In the genomic region with DNA sequence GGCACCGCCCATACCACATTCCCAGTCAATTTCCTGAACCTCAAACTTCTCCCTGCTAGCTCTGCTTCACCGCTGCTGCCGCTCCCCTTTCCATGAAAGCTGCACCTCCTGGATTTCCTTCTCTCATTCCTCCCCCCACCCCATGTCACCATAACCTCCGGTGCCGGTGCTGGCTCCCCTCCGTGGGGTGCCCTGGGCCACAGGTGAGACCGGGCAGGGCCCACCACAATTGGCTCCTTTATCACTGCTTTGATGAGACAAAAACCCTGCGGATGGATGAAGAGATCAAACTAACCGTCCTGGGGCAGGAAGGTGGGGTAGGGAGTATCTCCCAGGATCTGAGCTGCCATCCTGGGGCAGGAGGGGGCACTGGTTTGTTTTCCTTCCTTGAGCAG, we compare ENCODE assay signal across 18 cellular contexts.
DNase-seq lines count a peak whose midpoint lies in the region; ATAC-seq and TF ChIP-seq lines count a peak whose summit lies in the region.
"Had no signal": no experiment of that assay in that cellular context is flagged by ENCODE, and none has a peak within 500 bp of the region (broad histone marks: within the 10 kb centered on the region; RNA-seq: fewer than 3 reads in every experiment).

No MANE protein-coding gene starts in this region.

- H2BK5ac ChIP-seq in mesendoderm (ENCODE audit: low read length), result peak overlapping the region; percentile 56

- H2AK5ac ChIP-seq in mesendoderm (ENCODE audit: low read length), result peak overlapping the region; percentile 56

- no peak overlapping the region for H2BK15ac ChIP-seq in mesendoderm (replicated peaks; ENCODE audit: low read depth)

- dilution Hi-C loops in mammary epithelial cell (cut with HindIII; ENCODE audit: low sequenced_read_pairs), result no loop called here

- no peak for TF ChIP-seq POLR2A in breast epithelium (IDR thresholded peaks at IDR 0.05)

- no peak overlapping the region for H3K4ac ChIP-seq in mesendoderm (ENCODE audit: low read depth, low read length)

- H3K4me2 ChIP-seq in mammary epithelial cell (ENCODE audit: insufficient read depth, low read depth, low read length) (no peak overlapping the region), mesendoderm (ENCODE audit: low read length) (no peak overlapping the region)
- H3K4me2 ChIP-seq: A549, BLaER1 had no signal

- no peaks in the 10 kb centered on the region for H3K9me3 ChIP-seq in mammary epithelial cell (replicated peaks; ENCODE audit: insufficient read depth, low read length)
- no peaks in the 10 kb centered on the region for H3K9me3 ChIP-seq in breast epithelium
- H3K9me3 ChIP-seq: A549, BLaER1 had no signal

- 20% methylated on average over 3 of the region's 9 CpGs for WGBS in mammary epithelial cell (ENCODE audit: low coverage, missing lambda C conversion rate)
- no CpG with 5 or more reads among the region's 9 CpGs for WGBS in mesendoderm (ENCODE audit: extremely low coverage, insufficient coverage, low lambda C conversion rate)

- H3K4me3 ChIP-seq in mammary epithelial cell (replicated peaks in 1 of 3; ENCODE audit: insufficient read depth in 1 of 3, low read depth in 2 of 3, low read length in 3 of 3), result no peak overlapping the region
- H3K4me3 ChIP-seq in breast epithelium, result no peak overlapping the region
- H3K4me3 ChIP-seq in mesendoderm (ENCODE audit: low read length), result no peak overlapping the region
- H3K4me3 ChIP-seq: A549, BLaER1, GM12878, GM23248 had no signal

- ATAC-seq in foreskin keratinocyte (no peak), HG03108 (IDR thresholded peaks at IDR 0.05; ENCODE audit: unreplicated experiment) (no peak)
- ATAC-seq: A549, GM12878 had no signal

- CTCF ChIA-PET in mammary epithelial cell (lab: Charles Lee; ENCODE audit: low non-redundant PET), result no interaction called here

- H3K23ac ChIP-seq in mesendoderm (ENCODE audit: low read length), result no peak overlapping the region

- H3K79me2 ChIP-seq in mammary epithelial cell (ENCODE audit: insufficient read depth, low read length) (no peaks in the 10 kb centered on the region), mesendoderm (ENCODE audit: control insufficient read depth, insufficient read depth, low read length) (no peaks in the 10 kb centered on the region)

- no peak for DNase-seq in mammary epithelial cell
- DNase-seq in breast epithelium (ENCODE audit: low spot score in 2 of 2), result no peak
- no peak for DNase-seq in foreskin keratinocyte
- DNase-seq in mesendoderm, result no peak
- no peak for DNase-seq in activated T-cell treated with anti-CD3 and anti-CD28 coated beads for 4 hours
- DNase-seq in GM19238 (ENCODE audit: insufficient read length, low spot score), result no peak
- DNase-seq in T-helper 1 cell, result no peak
- DNase-seq: AML-193; CD4-positive, alpha-beta memory T cell; DMS79 treated with DMSO at 0.1 percent for 48 hours; GF-D8; GM23248; H9 had no signal

- H3K9ac ChIP-seq in mammary epithelial cell (ENCODE audit: insufficient read depth, low read length) (no peak overlapping the region), mesendoderm (ENCODE audit: low read length) (no peak overlapping the region)
- H3K9ac ChIP-seq: BLaER1, GM23248 had no signal

- H3K4me1 ChIP-seq in mammary epithelial cell (ENCODE audit: insufficient read depth, low read length) (no peaks in the 10 kb centered on the region), breast epithelium (no peaks in the 10 kb centered on the region), foreskin keratinocyte (no peaks in the 10 kb centered on the region), mesendoderm (ENCODE audit: control insufficient read depth, low read depth, low read length) (peaks cover 7% of the 10 kb centered on the region)
- H3K4me1 ChIP-seq: A549 had no signal

- H3K36me3 ChIP-seq in mammary epithelial cell (ENCODE audit: insufficient read depth, low read length) (no peaks in the 10 kb centered on the region), breast epithelium (no peaks in the 10 kb centered on the region), mesendoderm (ENCODE audit: control insufficient read depth, insufficient read depth, low read length) (no peaks in the 10 kb centered on the region)
- H3K36me3 ChIP-seq: BLaER1 had no signal

- in situ Hi-C loops in mammary epithelial cell (cut with MboI; ENCODE audit: low sequenced_read_pairs in 2 of 2), result no loop called here

- H3K18ac ChIP-seq in mesendoderm (ENCODE audit: low read length), result no peak overlapping the region

- no peak overlapping the region for H4K5ac ChIP-seq in mesendoderm (ENCODE audit: low read length)

- no TSS peak for BruUV-seq in mammary epithelial cell (replicated peaks; lab: Mats Ljungman, UMichigan)

- no peak overlapping the region for H3K27ac ChIP-seq in mammary epithelial cell (ENCODE audit: insufficient read depth, low read depth, low read length)
- H3K27ac ChIP-seq in breast epithelium, result no peak overlapping the region
- H3K27ac ChIP-seq in foreskin keratinocyte, result no peak overlapping the region
- H3K27ac ChIP-seq in mesendoderm (ENCODE audit: low read depth, low read length), result no peak overlapping the region
- H3K27ac ChIP-seq: 22Rv1, A549, BLaER1, GM23248 had no signal

- no peaks in the 10 kb centered on the region for H4K20me1 ChIP-seq in mammary epithelial cell (ENCODE audit: insufficient read depth, low read length)
- H4K20me1 ChIP-seq: BLaER1 had no signal

- H3K27me3 ChIP-seq in mammary epithelial cell (ENCODE audit: insufficient read depth, low read length), result peaks cover 6% of the 10 kb centered on the region
- H3K27me3 ChIP-seq in breast epithelium, result peaks cover 0 to 47% of the 10 kb centered on the region in 2 donors
- peaks cover 31% of the 10 kb centered on the region for H3K27me3 ChIP-seq in foreskin keratinocyte
- no peaks in the 10 kb centered on the region for H3K27me3 ChIP-seq in mesendoderm (ENCODE audit: insufficient read depth, low read length, poor library complexity)
- H3K27me3 ChIP-seq: BLaER1 had no signal

- TF ChIP-seq CTCF in mammary epithelial cell (conservative IDR thresholded peaks at IDR 0.05 in 1 of 2, IDR thresholded peaks at IDR 0.05 in 1 of 2; ENCODE audit: extremely low read depth in 1 of 2, insufficient read depth in 1 of 2, low read depth in 1 of 2, low read length in 2 of 2), result no peak
- TF ChIP-seq CTCF in breast epithelium (IDR thresholded peaks at IDR 0.05), result no peak
- peak; percentile 3 for TF ChIP-seq CTCF in foreskin keratinocyte (conservative IDR thresholded peaks at IDR 0.05)

- no peak overlapping the region for H4K8ac ChIP-seq in mesendoderm (ENCODE audit: low read depth, low read length)

- H2BK120ac ChIP-seq in mesendoderm (ENCODE audit: low read depth, low read length), result no peak overlapping the region

- H3K79me1 ChIP-seq in mesendoderm (ENCODE audit: low read length), result no peaks in the 10 kb centered on the region

- peak overlapping the region; percentile 55 for H2AFZ ChIP-seq in mammary epithelial cell (ENCODE audit: low read depth, low read length)
- H2AFZ ChIP-seq: GM23248 had no signal

- intact Hi-C loops in mammary epithelial cell (cut with micrococcal nuclease) (loop anchor here (5.0 kb wide), 1 partner anchor 51 kb away; no protein-coding TSS in a partner anchor), breast epithelium (cut with DNase I; ENCODE audit: low total_unique reads) (no loop called here)

- peak overlapping the region; percentile 61 for H3K56ac ChIP-seq in mesendoderm (ENCODE audit: low read length)
